Comparison of ENCODE assay signal across 9 cellular contexts in genomic region chr3:15309662-15310335, GRCh38. TPM values are rescaled to one million over a fixed set of nuclear protein-coding genes. Genes with fewer than 3 reads are reported as not detected.
DNase-seq lines count a peak whose midpoint lies in the region; ATAC-seq and TF ChIP-seq lines count a peak whose summit lies in the region.
"Had no signal": no experiment of that assay in that cellular context is flagged by ENCODE, and none has a peak within 500 bp of the region (broad histone marks: within the 10 kb centered on the region; RNA-seq: fewer than 3 reads in every experiment).

No MANE protein-coding gene starts in this region.

- H4K91ac ChIP-seq in IMR-90 (ENCODE audit: insufficient read depth, low read depth, low read length) = 0 out of 2 replicates have a peak overlapping the region, but pooled peaks have one; percentile 20

- TF ChIP-seq RAD21 in IMR-90 (IDR thresholded peaks at IDR 0.05; ENCODE audit: low read length) = no peak

- H2BK120ac ChIP-seq in IMR-90 (ENCODE audit: low read depth, low read length) = no peak overlapping the region

- H2BK20ac ChIP-seq in IMR-90 (ENCODE audit: low read depth, low read length) = no peak overlapping the region

- no peak for TF ChIP-seq CTCF in IMR-90 (conservative IDR thresholded peaks at IDR 0.05; ENCODE audit: low read depth, low read length)

- H3K4me1 Mint-ChIP-seq in activated T-cell treated with anti-CD3 and anti-CD28 coated beads, Interleukin-2, amount 50 U/mL, for 4 hours (ENCODE audit: low read depth) = peaks cover 72% of the 10 kb centered on the region

- H3K36me3 ChIP-seq in IMR-90 (ENCODE audit: control insufficient read depth, insufficient read depth, low read length) = no peaks in the 10 kb centered on the region

- H3K18ac ChIP-seq in IMR-90 (ENCODE audit: low read depth, low read length) = peak overlapping the region; percentile 25; the same call in 1 of the 2 replicates

- H3K4me3 ChIP-seq in IMR-90 (ENCODE audit: insufficient read depth, low read depth, low read length) = no peak overlapping the region
- H3K4me3 ChIP-seq: SK-N-MC had no signal

- peaks cover 3% of the 10 kb centered on the region; the same call in 1 of the 2 replicates for H3K9me1 ChIP-seq in IMR-90 (ENCODE audit: insufficient read depth, low read length)

- no CpG with 5 or more reads among the region's 6 CpGs for WGBS in IMR-90 (ENCODE audit: extremely low coverage in 2 of 2, insufficient read length in 1 of 2), 2 experiments

- no peak overlapping the region for H2BK15ac ChIP-seq in IMR-90 (ENCODE audit: low read depth, low read length)

- H3K27ac ChIP-seq in IMR-90 (ENCODE audit: insufficient read depth, low read length) = peak overlapping the region; percentile 12; the same call in 1 of the 2 replicates
- H3K27ac ChIP-seq: SK-N-MC had no signal

- POLR2A ChIA-PET in IMR-90 (lab: Charles Lee; ENCODE audit: unreplicated experiment) = interaction anchor here (0.6 kb wide), 1 partner anchor 11 kb away, joined by 9 read pairs; no protein-coding TSS in a partner anchor

- H3K27me3 ChIP-seq in IMR-90 (ENCODE audit: control insufficient read depth, insufficient read depth, low read length) = no peaks in the 10 kb centered on the region

- H3K4me2 ChIP-seq in IMR-90 (ENCODE audit: low read depth, low read length) = 0 out of 2 replicates have a peak overlapping the region, but pooled peaks have one; percentile 11

- H2AK5ac ChIP-seq in IMR-90 (ENCODE audit: low read depth, low read length) = no peak overlapping the region

- H3K4me1 ChIP-seq in IMR-90 (ENCODE audit: control insufficient read depth, insufficient read depth, low read length) = peaks cover 10% of the 10 kb centered on the region

- H3K14ac ChIP-seq in IMR-90 (replicated peaks; ENCODE audit: low read depth, low read length) = no peak overlapping the region

- intact Hi-C loops in IMR-90 (cut with micrococcal nuclease) = no loop called here

- H3K9ac ChIP-seq in IMR-90 (ENCODE audit: low read depth, low read length) = no peak overlapping the region

- no peaks in the 10 kb centered on the region for H4K20me1 ChIP-seq in IMR-90 (ENCODE audit: insufficient read depth, low read length)

- no peak for TF ChIP-seq POLR2A in IMR-90 (IDR thresholded peaks at IDR 0.05; ENCODE audit: low read depth, low read length)

- H2BK5ac ChIP-seq in IMR-90 (ENCODE audit: low read depth, low read length, poor library complexity, severe bottlenecking) = no peak overlapping the region

- H3K36me3 Mint-ChIP-seq in activated T-cell treated with anti-CD3 and anti-CD28 coated beads, Interleukin-2, amount 50 U/mL, for 4 hours (ENCODE audit: insufficient read depth) = peaks cover 12% of the 10 kb centered on the region

- H3K79me1 ChIP-seq in IMR-90 (ENCODE audit: low read depth in 1 of 2, low read length in 2 of 2) = no peaks in the 10 kb centered on the region; a peak in 1 of 4 replicates

- dilution Hi-C loops in IMR-90 (cut with HindIII; ENCODE audit: low sequenced_read_pairs, unreplicated experiment) = no loop called here

- H3K56ac ChIP-seq in IMR-90 (ENCODE audit: extremely low read depth, insufficient read depth, low read length) = no peak overlapping the region

- BruUV-seq in IMR-90 (replicated peaks; lab: Mats Ljungman, UMichigan) = no TSS peak

- H2AFZ ChIP-seq in IMR-90 (replicated peaks; ENCODE audit: low read length, poor library complexity) = no peak overlapping the region

- in situ Hi-C loops in IMR-90 (cut with MboI; ENCODE audit: low sequenced_read_pairs) = no loop called here

- H3K9me3 ChIP-seq in IMR-90 (ENCODE audit: control insufficient read depth, insufficient read depth, low read length) = no peaks in the 10 kb centered on the region

- H3K27me3 Mint-ChIP-seq in activated T-cell treated with anti-CD3 and anti-CD28 coated beads, Interleukin-2, amount 50 U/mL, for 4 hours (ENCODE audit: low read depth) = no peaks in the 10 kb centered on the region

- no peak overlapping the region for H3K23ac ChIP-seq in IMR-90 (ENCODE audit: low read depth, low read length)

- H4K5ac ChIP-seq in IMR-90 (ENCODE audit: low read depth, low read length) = peak overlapping the region; percentile 7; the same call in 1 of the 2 replicates

- 0 out of 2 replicates have a peak overlapping the region, but pooled peaks have one; percentile 4 for H3K4ac ChIP-seq in IMR-90 (ENCODE audit: low read depth, low read length)

- H3K9me3 Mint-ChIP-seq in activated T-cell treated with anti-CD3 and anti-CD28 coated beads, Interleukin-2, amount 50 U/mL, for 4 hours = no peaks in the 10 kb centered on the region

- no peak overlapping the region for H4K8ac ChIP-seq in IMR-90 (ENCODE audit: low read depth in 2 of 2, low read length in 2 of 2)

- ATAC-seq in IMR-90 (ENCODE audit: low read depth) = peak; percentile 33
- ATAC-seq in activated T-cell treated with anti-CD3 and anti-CD28 coated beads, Interleukin-2, amount 50 U/mL, for 4 hours = peak; percentile 55 to 57
- ATAC-seq in left lobe of liver = no peak

- no peak for DNase-seq in IMR-90
- DNase-seq in activated T-cell treated with anti-CD3 and anti-CD28 coated beads, Interleukin-2, amount 50 U/mL, for 4 hours = no peak
- peak; percentile 70 to 75 for DNase-seq in hippocampal formation (lab: John Stamatoyannopoulos, UW)
- peak; percentile 23 to 65 for DNase-seq in stimulated activated CD8-positive, alpha-beta memory T cell treated with anti-CD3 and anti-CD28 coated beads, Interleukin-15, amount 100 ng/mL, for 48 hours (ENCODE audit: low read depth in 2 of 2)
- DNase-seq in A172 (ENCODE audit: low spot score) = no peak
- DNase-seq in epidermal melanocyte (ENCODE audit: insufficient read length, low spot score) = no peak
- DNase-seq in left lobe of liver (ENCODE audit: low spot score) = no peak
- DNase-seq: effector CD8-positive, alpha-beta T cell had no signal

- CTCF ChIA-PET in IMR-90 (lab: Yijun Ruan, JAX) = no interaction called here

- H2AK9ac ChIP-seq in IMR-90 (replicated peaks; ENCODE audit: low read depth, low read length, poor library complexity) = no peak overlapping the region

- H3K4me3 Mint-ChIP-seq in activated T-cell treated with anti-CD3 and anti-CD28 coated beads, Interleukin-2, amount 50 U/mL, for 4 hours = peak overlapping the region; percentile 32

TF ChIP-seq in IMR-90, 13 proteins besides CTCF, POLR2A, EP300 and RAD21:
- TF ChIP-seq MAZ (IDR thresholded peaks at IDR 0.05; ENCODE audit: borderline replicate concordance, low read depth, low read length) (no peak), SMC3 (IDR thresholded peaks at IDR 0.05; ENCODE audit: low read depth, low read length) (no peak), CHD1 (IDR thresholded peaks at IDR 0.05; ENCODE audit: low read depth, low read length) (no peak), FOS (IDR thresholded peaks at IDR 0.05; ENCODE audit: low read depth, low read length) (no peak), RFX5 (IDR thresholded peaks at IDR 0.05; ENCODE audit: low read depth, low read length) (no peak), NFE2L2 (IDR thresholded peaks at IDR 0.05; ENCODE audit: low read depth, low read length) (no peak)

RNA-seq across cellular contexts. Expression of gene SH3BP5, which starts 22.6 kb away (rescaled TPM):
- total RNA-seq in IMR-90 (2012; rRNA removed) (14.0 and 14.2 TPM in 2 replicates), left lobe of liver (10.5 TPM)
- 22.3 and 23.5 TPM in 2 replicates for polyA plus RNA-seq in IMR-90 (2012; rRNA removed)
- polyA plus RNA-seq in IMR-90 (2012; cell fraction: cytosol; rRNA removed) = 20.8 and 23.4 TPM in 2 replicates
- polyA plus RNA-seq in IMR-90 (2012; cell fraction: nucleus; rRNA removed; ENCODE audit: low replicate concordance) = 18.9 and 31.2 TPM in 2 replicates
- 10 to 100 TPM; 11.1 to 26.1 (median 12.9) TPM for total RNA-seq in activated T-cell treated with anti-CD3 and anti-CD28 coated beads, Interleukin-2, amount 50 U/mL, for 4 hours
- 85.4 and 90.2 TPM in 2 replicates for total RNA-seq in A172 (2014; rRNA removed; shearing (Covaris generic))

Comparison
In these comparisons a context has a peak if more than half of its experiments do, and no peak if none do; other contexts are left out.
1. DNase-seq: peak in hippocampal formation (2 of 2) and stimulated activated CD8-positive, alpha-beta memory T cell treated with anti-CD3 and anti-CD28 coated beads, Interleukin-15, amount 100 ng/mL, for 48 hours (2 of 2); none in IMR-90 (single experiment), activated T-cell treated with anti-CD3 and anti-CD28 coated beads, Interleukin-2, amount 50 U/mL, for 4 hours (single experiment), A172 (single experiment), epidermal melanocyte (single experiment) and left lobe of liver (single experiment).